Comparison of ENCODE assay signal across 8 cellular contexts in genomic region chr19:36838784-36839324, GRCh38. TPM values are rescaled to one million over a fixed set of nuclear protein-coding genes. Genes with fewer than 3 reads are reported as not detected.
DNase-seq lines count a peak whose midpoint lies in the region; ATAC-seq and TF ChIP-seq lines count a peak whose summit lies in the region.

No MANE protein-coding gene starts in this region.

- peaks cover 5% of the 10 kb centered on the region for H3K4me1 Mint-ChIP-seq in activated T-cell treated with anti-CD3 and anti-CD28 coated beads, Interleukin-2, amount 50 U/mL, for 24 hours (ENCODE audit: low read depth)

- H3K27ac ChIP-seq in adrenal gland = peak overlapping the region in 4 of 5 donors; percentile 78 to 96 (median 86)
- H3K27ac ChIP-seq in thyroid gland = peak overlapping the region; percentile 79 to 92 (median 85)

- H3K9me3 ChIP-seq in adrenal gland (replicated peaks in 1 of 3) (peaks cover 0 to 9% (median 4%) of the 10 kb centered on the region in 3 donors), thyroid gland (no peaks in the 10 kb centered on the region)

- TF ChIP-seq POLR2A in adrenal gland (IDR thresholded peaks at IDR 0.05) (no peak), thyroid gland (IDR thresholded peaks at IDR 0.05) (no peak)

- H3K9me3 Mint-ChIP-seq in activated T-cell treated with anti-CD3 and anti-CD28 coated beads, Interleukin-2, amount 50 U/mL, for 24 hours = peaks cover 33% of the 10 kb centered on the region

- intact Hi-C loops in adrenal gland (cut with DNase I) (no loop called here), thyroid gland (cut with DNase I) (no loop called here)

- peaks cover 32% of the 10 kb centered on the region for H3K36me3 Mint-ChIP-seq in activated T-cell treated with anti-CD3 and anti-CD28 coated beads, Interleukin-2, amount 50 U/mL, for 24 hours (ENCODE audit: low read depth)

- H3K36me3 ChIP-seq in adrenal gland (replicated peaks in 1 of 2) (no peaks in the 10 kb centered on the region), kidney epithelial cell (ENCODE audit: control insufficient read depth, insufficient read depth, low read length) (no peaks in the 10 kb centered on the region), thyroid gland (no peaks in the 10 kb centered on the region)

- peak overlapping the region; percentile 20 for H3K27ac Mint-ChIP-seq in activated T-cell treated with anti-CD3 and anti-CD28 coated beads, Interleukin-2, amount 50 U/mL, for 24 hours

- TF ChIP-seq CTCF in adrenal gland (IDR thresholded peaks at IDR 0.05) = no peak
- no peak for TF ChIP-seq CTCF in kidney epithelial cell (IDR thresholded peaks at IDR 0.05; ENCODE audit: insufficient read depth, low read length, poor library complexity, severe bottlenecking)
- no peak for TF ChIP-seq CTCF in thyroid gland (IDR thresholded peaks at IDR 0.05)

- H3K4me1 ChIP-seq in adrenal gland (replicated peaks in 1 of 2) = peaks cover 0 to 15% of the 10 kb centered on the region in 2 donors
- H3K4me1 ChIP-seq in thyroid gland = peaks cover 9 to 11% of the 10 kb centered on the region in 2 donors

- WGBS in adrenal gland, 4 donors = 4 to 20% (median 9%) methylated on average over 2 to 12 of the region's 12 CpGs
- WGBS in thyroid gland, 2 donors = 2 to 6% methylated on average over 10 to 12 of the region's 12 CpGs

- ATAC-seq in HG03571 (IDR thresholded peaks at IDR 0.05; ENCODE audit: unreplicated experiment) (no peak), GM21367 (IDR thresholded peaks at IDR 0.05; ENCODE audit: unreplicated experiment) (no peak)

- no peak overlapping the region for H3K4me3 Mint-ChIP-seq in activated T-cell treated with anti-CD3 and anti-CD28 coated beads, Interleukin-2, amount 50 U/mL, for 24 hours

- no peaks in the 10 kb centered on the region for H3K27me3 ChIP-seq in adrenal gland
- no peaks in the 10 kb centered on the region for H3K27me3 ChIP-seq in kidney epithelial cell (ENCODE audit: control insufficient read depth, insufficient read depth, low read length)
- H3K27me3 ChIP-seq in thyroid gland = no peaks in the 10 kb centered on the region

- no peaks in the 10 kb centered on the region for H3K27me3 Mint-ChIP-seq in activated T-cell treated with anti-CD3 and anti-CD28 coated beads, Interleukin-2, amount 50 U/mL, for 24 hours

- no peak for DNase-seq in activated T-cell treated with anti-CD3 and anti-CD28 coated beads, Interleukin-2, amount 50 U/mL, for 24 hours
- DNase-seq in activated T-cell treated with anti-CD3 and anti-CD28 coated beads for 4 hours (no peak), adrenal gland (no peak), kidney epithelial cell (ENCODE audit: low read depth) (no peak), thyroid gland (no peak), glomerular visceral epithelial cell (ENCODE audit: extremely low spot score) (no peak)

- H3K4me3 ChIP-seq in adrenal gland (peak overlapping the region; percentile 66 to 78 (median 75)), kidney epithelial cell (ENCODE audit: low read depth, low read length) (peak overlapping the region; percentile 60), thyroid gland (replicated peaks in 1 of 3) (peak overlapping the region; percentile 65 to 92 (median 89))

RNA-seq across cellular contexts. Expression of gene ZNF790, which starts 0.7 kb away (rescaled TPM):
- total RNA-seq in adrenal gland = 10 to 100 TPM in 3 of 8 donors, 1 to 10 TPM in 5; 4.1 to 21.9 (median 8.7) TPM
- 10 to 100 TPM in 1 of 3 donors, 1 to 10 TPM in 2; 2.7 to 10.3 (median 3.5) TPM for polyA plus RNA-seq in adrenal gland
- 2.8 and 3.6 TPM in 2 replicates for total RNA-seq in kidney epithelial cell
- total RNA-seq in thyroid gland = 10 to 100 TPM in 3 of 4 donors, 1 to 10 TPM in 1; 9.8 to 18.7 (median 14.6) TPM

RNA-seq across cellular contexts. Expression of gene ZNF345, which starts 11.8 kb away (rescaled TPM):
- total RNA-seq in adrenal gland = 1 to 10 TPM; 1.1 to 7.4 (median 3.9) TPM
- 1 to 10 TPM; 3.2 to 5.4 (median 3.5) TPM for polyA plus RNA-seq in adrenal gland
- total RNA-seq in kidney epithelial cell = 2.3 and 3.1 TPM in 2 replicates
- total RNA-seq in thyroid gland = 10 to 100 TPM in 1 of 4 donors, 1 to 10 TPM in 3; 6.0 to 11.6 (median 8.2) TPM
